Comparison of ENCODE assay signal across 26 cellular contexts in genomic region chr14:102015771-102016170, GRCh38. TPM values are rescaled to one million over a fixed set of nuclear protein-coding genes. Genes with fewer than 3 reads are reported as not detected.
DNase-seq lines count a peak whose midpoint lies in the region; ATAC-seq, FAIRE-seq and TF ChIP-seq lines count a peak whose summit lies in the region.
"Had no signal": no experiment of that assay in that cellular context is flagged by ENCODE, and none has a peak within 500 bp of the region (broad histone marks: within the 10 kb centered on the region; RNA-seq: fewer than 3 reads in every experiment).

No MANE protein-coding gene starts in this region.

- no peak overlapping the region for H2AFZ ChIP-seq in IMR-90 (replicated peaks; ENCODE audit: low read length, poor library complexity)
- H2AFZ ChIP-seq in K562 (ENCODE audit: low read depth, low read length) = no peak overlapping the region
- H2AFZ ChIP-seq in trophoblast cell (ENCODE audit: insufficient read depth, low read length, poor library complexity) = no peak overlapping the region
- H2AFZ ChIP-seq: GM23338 had no signal

- no peak overlapping the region for H2BK20ac ChIP-seq in IMR-90 (ENCODE audit: low read depth, low read length)

- intact Hi-C loops in IMR-90 (cut with micrococcal nuclease) = no loop called here
- intact Hi-C loops in K562 (cut with micrococcal nuclease) = no loop called here

- no peak overlapping the region for H3K18ac ChIP-seq in IMR-90 (ENCODE audit: low read depth, low read length)
- no peak overlapping the region for H3K18ac ChIP-seq in trophoblast cell (ENCODE audit: low read length)

- H3K27me3 ChIP-seq in IMR-90 (ENCODE audit: control insufficient read depth, insufficient read depth, low read length) (no peaks in the 10 kb centered on the region), K562 (ENCODE audit: control insufficient read depth in 2 of 2, insufficient read depth in 2 of 2, low read length in 2 of 2) (no peaks in the 10 kb centered on the region), trophoblast cell (ENCODE audit: insufficient read depth, low read length) (no peaks in the 10 kb centered on the region)
- H3K27me3 ChIP-seq: BE2C; BLaER1 treated with 17β-estradiol and CSF1 and Interleukin-3, amounts not matched to agents 10 nM and 100 nM had no signal

- no peak for ATAC-seq in IMR-90 (ENCODE audit: low read depth)
- no peak for ATAC-seq in K562
- ATAC-seq in esophagus mucosa = no peak
- ATAC-seq: A549, GM12878, GM23338, HCT116 had no signal

- WGBS in IMR-90 (ENCODE audit: extremely low coverage in 2 of 2, insufficient read length in 1 of 2), 2 experiments = 96% methylated on average over 11 of the region's 19 CpGs; no CpG with 5 or more reads in 1 of the 2 experiments
- WGBS in K562 (ENCODE audit: insufficient coverage, low coverage, missing lambda C conversion rate) = 95% methylated on average over 17 of the region's 19 CpGs
- WGBS in trophoblast cell (ENCODE audit: extremely low coverage, insufficient coverage, insufficient read length) = no CpG with 5 or more reads among the region's 19 CpGs

- H4K91ac ChIP-seq in IMR-90 (ENCODE audit: insufficient read depth, low read depth, low read length) (no peak overlapping the region), trophoblast cell (ENCODE audit: low read depth, low read length) (no peak overlapping the region)

- no peaks in the 10 kb centered on the region for H3K9me3 Mint-ChIP-seq in activated naive CD8-positive, alpha-beta T cell (ENCODE audit: low read depth)
- H3K9me3 Mint-ChIP-seq in activated naive CD8-positive, alpha-beta T cell treated with anti-CD3 and anti-CD28 coated beads for 36 hours = no peaks in the 10 kb centered on the region
- H3K9me3 Mint-ChIP-seq: CD4-positive, alpha-beta T cell; CD8-positive, alpha-beta memory T cell; GM23338; H9 had no signal

- dilution Hi-C loops in IMR-90 (cut with HindIII; ENCODE audit: low sequenced_read_pairs, unreplicated experiment) = no loop called here

- H3K36me3 ChIP-seq in IMR-90 (ENCODE audit: control insufficient read depth, insufficient read depth, low read length) (peaks cover 85% of the 10 kb centered on the region), K562 (ENCODE audit: control insufficient read depth, insufficient read depth, low read length) (peaks cover 93% of the 10 kb centered on the region), trophoblast cell (ENCODE audit: control insufficient read depth in 1 of 2, insufficient read depth in 2 of 2, low read length in 2 of 2) (peaks cover 81 to 87% of the 10 kb centered on the region in 2 experiments)

- FAIRE-seq in K562 (lab: Jason Lieb, UNC) = no peak
- FAIRE-seq: A549, D721Med, GM12878 had no signal

- no peak overlapping the region for H4K12ac ChIP-seq in trophoblast cell (ENCODE audit: low read depth, low read length)

- H3K27me3 Mint-ChIP-seq in activated naive CD8-positive, alpha-beta T cell = no peaks in the 10 kb centered on the region
- H3K27me3 Mint-ChIP-seq in activated naive CD8-positive, alpha-beta T cell treated with anti-CD3 and anti-CD28 coated beads for 36 hours = no peaks in the 10 kb centered on the region
- H3K27me3 Mint-ChIP-seq: CD4-positive, alpha-beta T cell; CD8-positive, alpha-beta memory T cell had no signal

- peaks cover 19% of the 10 kb centered on the region for H3K4me1 Mint-ChIP-seq in activated naive CD8-positive, alpha-beta T cell (ENCODE audit: low read depth)
- H3K4me1 Mint-ChIP-seq in activated naive CD8-positive, alpha-beta T cell treated with anti-CD3 and anti-CD28 coated beads for 36 hours = peaks cover 21% of the 10 kb centered on the region
- H3K4me1 Mint-ChIP-seq: CD14-positive monocyte, GM23338, H9 had no signal

- H4K20me1 ChIP-seq in IMR-90 (ENCODE audit: insufficient read depth, low read length) (peaks cover 24% of the 10 kb centered on the region; the same call in 1 of the 2 replicates), K562 (replicated peaks; ENCODE audit: control insufficient read depth, insufficient read depth, low read length) (no peaks in the 10 kb centered on the region)

- no peak overlapping the region for H3K4me3 ChIP-seq in IMR-90 (ENCODE audit: insufficient read depth, low read depth, low read length)
- no peak overlapping the region for H3K4me3 ChIP-seq in K562
- H3K4me3 ChIP-seq in trophoblast cell (ENCODE audit: low read depth, low read length) = no peak overlapping the region
- H3K4me3 ChIP-seq: A549; BLaER1 treated with 17β-estradiol and CSF1 and Interleukin-3, amounts not matched to agents 10 nM and 100 nM; GM12878; GM23338 had no signal

- no peak for TF ChIP-seq POLR2A in IMR-90 (IDR thresholded peaks at IDR 0.05; ENCODE audit: low read depth, low read length)
- TF ChIP-seq POLR2A in K562 (conservative IDR thresholded peaks at IDR 0.05) = no peak

- TF ChIP-seq EP300 in K562 (IDR thresholded peaks at IDR 0.05; ENCODE audit: low read length) = no peak

- H3K27ac Mint-ChIP-seq in activated naive CD8-positive, alpha-beta T cell = peak overlapping the region; percentile 61
- no peak overlapping the region for H3K27ac Mint-ChIP-seq in activated naive CD8-positive, alpha-beta T cell treated with anti-CD3 and anti-CD28 coated beads for 36 hours
- H3K27ac Mint-ChIP-seq: CD4-positive, alpha-beta T cell; GM23338; H9 had no signal

- no peaks in the 10 kb centered on the region for H3K9me3 ChIP-seq in IMR-90 (ENCODE audit: control insufficient read depth, insufficient read depth, low read length)
- H3K9me3 ChIP-seq in K562 (replicated peaks; ENCODE audit: control insufficient read depth, insufficient read depth, low read depth, low read length) = no peaks in the 10 kb centered on the region
- H3K9me3 ChIP-seq in trophoblast cell (ENCODE audit: insufficient read depth, low read depth, low read length) = peaks cover 2% of the 10 kb centered on the region
- H3K9me3 ChIP-seq: A549; BE2C; BLaER1 treated with 17β-estradiol and CSF1 and Interleukin-3, amounts not matched to agents 10 nM and 100 nM had no signal

- no peak overlapping the region for H3K23ac ChIP-seq in IMR-90 (ENCODE audit: low read depth, low read length)
- H3K23ac ChIP-seq in trophoblast cell (ENCODE audit: low read length) = no peak overlapping the region

- H4K8ac ChIP-seq in IMR-90 (ENCODE audit: low read depth in 2 of 2, low read length in 2 of 2) = no peak overlapping the region
- H4K8ac ChIP-seq in trophoblast cell (ENCODE audit: low read depth, low read length) = no peak overlapping the region

- no peak overlapping the region for H2BK12ac ChIP-seq in trophoblast cell (ENCODE audit: low read length)

- H3K4me2 ChIP-seq in IMR-90 (ENCODE audit: low read depth, low read length) = no peak overlapping the region
- H3K4me2 ChIP-seq in K562 (ENCODE audit: insufficient read depth, low read length) = no peak overlapping the region
- no peak overlapping the region for H3K4me2 ChIP-seq in trophoblast cell (ENCODE audit: low read length)
- H3K4me2 ChIP-seq: A549; BLaER1 treated with 17β-estradiol and CSF1 and Interleukin-3, amounts not matched to agents 10 nM and 100 nM; GM23338 had no signal

- no peak overlapping the region for H3K14ac ChIP-seq in IMR-90 (replicated peaks; ENCODE audit: low read depth, low read length)
- H3K14ac ChIP-seq in trophoblast cell (ENCODE audit: low read length) = no peak overlapping the region

- H2BK120ac ChIP-seq in IMR-90 (ENCODE audit: low read depth, low read length) (no peak overlapping the region), trophoblast cell (ENCODE audit: insufficient read depth, low read length, poor library complexity) (no peak overlapping the region)

- H3K27ac ChIP-seq in IMR-90 (ENCODE audit: insufficient read depth, low read length) (no peak overlapping the region), K562 (ENCODE audit: extremely low read depth, low read depth, low read length) (no peak overlapping the region), trophoblast cell (ENCODE audit: low read depth, low read length) (no peak overlapping the region)
- H3K27ac ChIP-seq: A549 had no signal

- DNase-seq in activated naive CD8-positive, alpha-beta T cell treated with anti-CD3 and anti-CD28 coated beads for 36 hours = no peak
- DNase-seq in IMR-90 = no peak
- no peak for DNase-seq in K562 (ENCODE audit: extremely low read depth in 1 of 4, low spot score in 3 of 4)
- no peak for DNase-seq in trophoblast cell
- no peak for DNase-seq in germinal center (ENCODE audit: low spot score)
- no peak for DNase-seq in NCI-H446 treated with DMSO at 0.1 percent for 48 hours (lab: John Stamatoyannopoulos, UW)
- DNase-seq: 8988T; ACHN; AML-193; BE2C; CD4-positive, alpha-beta T cell; CD8-positive, alpha-beta memory T cell; DMS 273 treated with DMSO at 0.1 percent for 48 hours; DMS79; EL; GDM1; H9 had no signal

- H2AK9ac ChIP-seq in IMR-90 (replicated peaks; ENCODE audit: low read depth, low read length, poor library complexity) = peak overlapping the region; percentile 34

- in situ Hi-C loops in IMR-90 (cut with MboI; ENCODE audit: low sequenced_read_pairs) (no loop called here), K562 (cut with MboI) (no loop called here)

- H3K9me1 ChIP-seq in IMR-90 (ENCODE audit: insufficient read depth, low read length) = 0 out of 2 replicates have a peak, but pooled peaks cover 4% of the 10 kb centered on the region
- no peaks in the 10 kb centered on the region for H3K9me1 ChIP-seq in K562 (ENCODE audit: control insufficient read depth, insufficient read depth, low read length)

- H3K79me1 ChIP-seq in IMR-90 (ENCODE audit: low read depth in 1 of 2, low read length in 2 of 2) = peaks cover 22 to 48% of the 10 kb centered on the region in 2 experiments
- no peaks in the 10 kb centered on the region for H3K79me1 ChIP-seq in trophoblast cell (ENCODE audit: low read length)

- H2AK5ac ChIP-seq in IMR-90 (ENCODE audit: low read depth, low read length) (no peak overlapping the region), trophoblast cell (ENCODE audit: low read length) (no peak overlapping the region)

- BruUV-seq in IMR-90 (replicated peaks; lab: Mats Ljungman, UMichigan) (no TSS peak), K562 (replicated peaks; lab: Mats Ljungman, UMichigan) (no TSS peak)

- no peak overlapping the region for H2BK15ac ChIP-seq in IMR-90 (ENCODE audit: low read depth, low read length)

- POLR2A ChIA-PET in IMR-90 (lab: Charles Lee; ENCODE audit: unreplicated experiment) = no interaction called here
- POLR2A ChIA-PET in K562 (lab: Yijun Ruan, JAX) = interaction anchor here (0.7 to 1.3 kb wide), 4 partner anchors 8 to 306 kb away, joined by 3 read pairs; no protein-coding TSS in a partner anchor

- CTCF ChIA-PET in IMR-90 (lab: Yijun Ruan, JAX) = no interaction called here
- CTCF ChIA-PET in K562 (lab: Yijun Ruan, JAX; ENCODE audit: low intra/inter-chr PET ratio) = no interaction called here

- H3K4me1 ChIP-seq in IMR-90 (ENCODE audit: control insufficient read depth, insufficient read depth, low read length) (peaks cover 2% of the 10 kb centered on the region; the same call in 1 of the 2 replicates), K562 (replicated peaks in 1 of 2; ENCODE audit: control insufficient read depth in 2 of 2, insufficient read depth in 2 of 2, low read length in 2 of 2) (no peaks in the 10 kb centered on the region; a peak in 1 of 5 replicates), trophoblast cell (ENCODE audit: control insufficient read depth in 1 of 2, insufficient read depth in 2 of 2, low read length in 2 of 2) (no peaks in the 10 kb centered on the region)
- H3K4me1 ChIP-seq: A549, BE2C had no signal

- no peak overlapping the region for H4K5ac ChIP-seq in IMR-90 (ENCODE audit: low read depth, low read length)

- H2BK5ac ChIP-seq in IMR-90 (ENCODE audit: low read depth, low read length, poor library complexity, severe bottlenecking) = no peak overlapping the region
- no peak overlapping the region for H2BK5ac ChIP-seq in trophoblast cell (ENCODE audit: low read depth, low read length, poor library complexity)

- H3K9ac ChIP-seq in IMR-90 (ENCODE audit: low read depth, low read length) = no peak overlapping the region
- no peak overlapping the region for H3K9ac ChIP-seq in K562 (ENCODE audit: insufficient read depth in 1 of 2, low read depth in 2 of 2, low read length in 2 of 2)
- peak overlapping the region; percentile 12 for H3K9ac ChIP-seq in trophoblast cell (ENCODE audit: low read length)

- H3K4ac ChIP-seq in IMR-90 (ENCODE audit: low read depth, low read length) = no peak overlapping the region
- H3K4ac ChIP-seq in trophoblast cell (ENCODE audit: low read depth, low read length) = no peak overlapping the region

- H3K56ac ChIP-seq in IMR-90 (ENCODE audit: extremely low read depth, insufficient read depth, low read length) = no peak overlapping the region

- H3K36me3 Mint-ChIP-seq in activated naive CD8-positive, alpha-beta T cell = peaks cover 12% of the 10 kb centered on the region
- H3K36me3 Mint-ChIP-seq in activated naive CD8-positive, alpha-beta T cell treated with anti-CD3 and anti-CD28 coated beads for 36 hours = peaks cover 43% of the 10 kb centered on the region

- H3K79me2 ChIP-seq in K562 (ENCODE audit: control insufficient read depth, insufficient read depth, low read length) = no peaks in the 10 kb centered on the region
- no peaks in the 10 kb centered on the region for H3K79me2 ChIP-seq in trophoblast cell (ENCODE audit: control insufficient read depth, insufficient read depth, low read length, poor library complexity)

- H3K4me3 Mint-ChIP-seq in activated naive CD8-positive, alpha-beta T cell = no peak overlapping the region
- H3K4me3 Mint-ChIP-seq in activated naive CD8-positive, alpha-beta T cell treated with anti-CD3 and anti-CD28 coated beads for 36 hours = no peak overlapping the region
- H3K4me3 Mint-ChIP-seq: CD14-positive monocyte; CD4-positive, alpha-beta T cell; CD8-positive, alpha-beta memory T cell; GM23338; H9 had no signal

- TF ChIP-seq RAD21 in IMR-90 (IDR thresholded peaks at IDR 0.05; ENCODE audit: low read length) = no peak
- no peak for TF ChIP-seq RAD21 in K562 (CRISPR knock-in tag; conservative IDR thresholded peaks at IDR 0.05 in 1 of 2, IDR thresholded peaks at IDR 0.05 in 1 of 2)

- TF ChIP-seq CTCF in IMR-90 (conservative IDR thresholded peaks at IDR 0.05; ENCODE audit: low read depth, low read length) = no peak
- no peak for TF ChIP-seq CTCF in K562 (IDR thresholded peaks at IDR 0.05 in 2 of 3, conservative IDR thresholded peaks at IDR 0.05 in 1 of 3; ENCODE audit: insufficient read depth in 2 of 3, low read depth in 1 of 3, low read length in 3 of 3)

RNA-seq across cellular contexts. Expression of gene DYNC1H1, which starts 51.4 kb away (rescaled TPM):
- 100 to 1,000 TPM; 216 to 227 TPM for total RNA-seq in activated naive CD8-positive, alpha-beta T cell treated with anti-CD3 and anti-CD28 coated beads for 36 hours
- total RNA-seq in IMR-90 (2012; rRNA removed) = 612 and 670 TPM in 2 replicates
- polyA plus RNA-seq in IMR-90 (2012; rRNA removed) = 221 and 240 TPM in 2 replicates
- 167 and 240 TPM in 2 replicates for polyA plus RNA-seq in IMR-90 (2012; cell fraction: cytosol; rRNA removed)
- polyA plus RNA-seq in IMR-90 (2012; cell fraction: nucleus; rRNA removed; ENCODE audit: low replicate concordance) = 278 and 585 TPM in 2 replicates
- total RNA-seq in K562 (2011; cell fraction: chromatin; rRNA removed; ENCODE audit: low replicate concordance) = 696 and 788 TPM in 2 replicates
- 257 and 323 TPM in 2 replicates for total RNA-seq in K562 (2011; cell fraction: nucleolus; rRNA removed)
- 362 and 396 TPM in 2 replicates for total RNA-seq in K562 (2011; cell fraction: nucleoplasm; rRNA removed)
- 193 and 202 TPM in 2 replicates for total RNA-seq in K562 (2014; rRNA removed)
- total RNA-seq in K562 (2014; rRNA removed; fragmentation: Illumina TruSeq; extraction: Trizol) = 126 and 128 TPM in 2 replicates
- total RNA-seq in K562 (2015; rRNA removed; fragmentation: Illumina TruSeq; extraction: Trizol) = 115 and 120 TPM in 2 replicates
- total RNA-seq in K562 (2021) = 320 and 335 TPM in 2 replicates
- 52.4 and 68.0 TPM in 2 replicates for polyA plus RNA-seq in K562 (2011; rRNA removed)
- 95.8 and 115 TPM in 2 replicates for polyA plus RNA-seq in K562 (2011; cell fraction: cytosol; rRNA removed)
- 211 and 277 TPM in 2 replicates for polyA plus RNA-seq in K562 (2011; cell fraction: nucleus; rRNA removed)
- polyA plus RNA-seq in K562 (2012) = 149 and 168 TPM in 2 replicates
- polyA plus RNA-seq in K562 (2014; fragmentation: Illumina TruSeq; extraction: Trizol) = 144 and 150 TPM in 2 replicates
- polyA plus RNA-seq in K562 (2014; fragmentation: Nextera tagmentation; extraction: Ambion mirVana) = 10 to 100 TPM; 31.9 to 35.9 TPM
- 85.1 and 95.4 TPM in 2 replicates for polyA plus RNA-seq in K562 (2014; rRNA removed)
- polyA minus RNA-seq in K562 (2011; rRNA and poly(A)+ RNA removed) = 267 and 271 TPM in 2 replicates
- polyA minus RNA-seq in K562 (2011; cell fraction: cytosol; rRNA and poly(A)+ RNA removed) = 299 and 452 TPM in 2 replicates
- polyA minus RNA-seq in K562 (2011; cell fraction: nucleus; rRNA and poly(A)+ RNA removed) = 110 and 238 TPM in 2 replicates
- 105 and 109 TPM in 2 replicates for polyA plus RNA-seq in trophoblast cell (2013)
- total RNA-seq in esophagus mucosa = 250 TPM
